ENCODE assay signal across 10 cellular contexts in the genomic region with DNA sequence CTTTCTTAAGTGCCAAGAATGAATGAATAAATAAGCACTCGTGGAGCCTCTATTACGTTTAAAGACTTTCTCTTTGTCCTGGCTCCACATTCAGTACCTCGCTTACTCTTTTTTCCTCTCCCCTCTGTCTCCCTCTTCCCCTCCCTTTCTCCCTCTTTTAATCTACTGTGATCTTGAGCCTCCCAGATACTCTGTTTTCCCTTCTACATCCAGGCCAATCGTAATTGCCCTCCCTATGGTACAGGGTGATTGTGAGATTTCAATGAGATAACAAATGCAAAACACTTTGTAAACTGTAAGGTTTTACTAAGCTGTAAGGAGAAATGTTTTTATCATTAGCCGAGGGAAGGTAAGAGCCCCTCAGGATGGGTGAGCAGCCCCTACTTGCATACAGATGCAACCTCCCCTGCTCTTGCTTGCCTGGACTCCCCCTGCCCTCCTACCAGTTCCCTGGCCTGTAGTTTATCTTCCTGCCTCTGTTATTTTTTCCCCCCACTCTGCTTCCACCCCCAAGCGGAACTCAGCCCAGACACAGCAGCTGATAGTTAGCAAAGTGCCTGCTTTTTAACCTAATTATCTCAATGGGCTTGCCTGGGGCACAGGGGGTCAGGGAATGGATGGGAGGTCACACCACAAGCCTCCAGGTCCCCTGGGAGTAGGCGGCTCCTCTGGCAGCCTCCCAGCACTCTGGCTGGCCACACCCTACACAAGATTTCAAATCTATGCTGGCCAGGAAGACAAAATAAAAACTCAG.
DNase-seq lines count a peak whose midpoint lies in the region; ATAC-seq and TF ChIP-seq lines count a peak whose summit lies in the region.
"Had no signal": no experiment of that assay in that cellular context is flagged by ENCODE, and none has a peak within 500 bp of the region (broad histone marks: within the 10 kb centered on the region; RNA-seq: fewer than 3 reads in every experiment).

No MANE protein-coding gene starts in this region.

- H3K27me3 ChIP-seq in BE2C (no peaks in the 10 kb centered on the region), RWPE2 (ENCODE audit: insufficient read depth, poor library complexity, severe bottlenecking) (no peaks in the 10 kb centered on the region), uterus (no peaks in the 10 kb centered on the region)

- H3K27me3 Mint-ChIP-seq in activated CD8-positive, alpha-beta memory T cell treated with anti-CD3 and anti-CD28 coated beads, Interleukin-2, amount 10 ng/mL, durations not matched to agents 7 days and 5 days, result no peaks in the 10 kb centered on the region

- TF ChIP-seq POLR2A in NB4 (IDR thresholded peaks at IDR 0.05; ENCODE audit: extremely low read depth, insufficient read length), result no peak
- TF ChIP-seq POLR2A in uterus (IDR thresholded peaks at IDR 0.05), result no peak

- ATAC-seq in RWPE2 (ENCODE audit: low read depth), result peak; percentile 48; the same call in 2 of the 3 replicates
- peak; percentile 66 for ATAC-seq in left colon
- ATAC-seq in HG03097 (IDR thresholded peaks at IDR 0.05; ENCODE audit: low FRiP score, unreplicated experiment), result no peak
- no peak for ATAC-seq in activated CD8-positive, alpha-beta memory T cell treated with anti-CD3 and anti-CD28 coated beads, Interleukin-2, amount 10 ng/mL, durations not matched to agents 7 days and 5 days

- intact Hi-C loops in left colon (cut with DNase I, micrococcal nuclease) (no loop called here), uterus (cut with DNase I; ENCODE audit: low total_unique reads) (no loop called here)

- H3K4me3 Mint-ChIP-seq in activated CD8-positive, alpha-beta memory T cell treated with anti-CD3 and anti-CD28 coated beads, Interleukin-2, amount 10 ng/mL, durations not matched to agents 7 days and 5 days, result no peak overlapping the region
- H3K4me3 Mint-ChIP-seq: immature natural killer cell had no signal

- no peaks in the 10 kb centered on the region for H3K9me3 ChIP-seq in BE2C
- H3K9me3 ChIP-seq in RWPE2 (ENCODE audit: severe bottlenecking), result no peaks in the 10 kb centered on the region
- no peaks in the 10 kb centered on the region for H3K9me3 ChIP-seq in uterus

- CTCF ChIA-PET in activated CD8-positive, alpha-beta memory T cell treated with anti-CD3 and anti-CD28 coated beads, Interleukin-2, amount 10 ng/mL, durations not matched to agents 7 days and 5 days (lab: Charles Lee), result no interaction called here

- no peaks in the 10 kb centered on the region for H3K4me1 Mint-ChIP-seq in activated CD8-positive, alpha-beta memory T cell treated with anti-CD3 and anti-CD28 coated beads, Interleukin-2, amount 10 ng/mL, durations not matched to agents 7 days and 5 days
- H3K4me1 Mint-ChIP-seq: immature natural killer cell had no signal

- no peaks in the 10 kb centered on the region for H3K36me3 ChIP-seq in BE2C
- no peaks in the 10 kb centered on the region for H3K36me3 ChIP-seq in RWPE2 (ENCODE audit: low read depth)
- H3K36me3 ChIP-seq in uterus, result no peaks in the 10 kb centered on the region

- no peaks in the 10 kb centered on the region for H3K9me3 Mint-ChIP-seq in activated CD8-positive, alpha-beta memory T cell treated with anti-CD3 and anti-CD28 coated beads, Interleukin-2, amount 10 ng/mL, durations not matched to agents 7 days and 5 days (ENCODE audit: low read depth)
- H3K9me3 Mint-ChIP-seq: immature natural killer cell had no signal

- DNase-seq in BE2C (peak; percentile 98), NB4 (ENCODE audit: low read depth) (peak; percentile 7), RWPE2 (ENCODE audit: low spot score) (no peak), left colon (peak in 1 of 2 donors; percentile 16), NCI-H2081 treated with DMSO at 0.1 percent for 48 hours (lab: John Stamatoyannopoulos, UW) (no peak), uterus (no peak)
- no peak for DNase-seq in activated CD8-positive, alpha-beta memory T cell treated with anti-CD3 and anti-CD28 coated beads, Interleukin-2, amount 10 ng/mL, durations not matched to agents 7 days and 5 days
- DNase-seq: immature natural killer cell had no signal

- H3K27ac ChIP-seq in RWPE2 (ENCODE audit: poor library complexity, severe bottlenecking) (peak overlapping the region; percentile 10), uterus (no peak overlapping the region)
- H3K27ac ChIP-seq: HL-60 had no signal

- H3K4me1 ChIP-seq in BE2C (peaks cover 47% of the 10 kb centered on the region), RWPE2 (ENCODE audit: insufficient read depth, poor library complexity, severe bottlenecking) (peaks cover 15% of the 10 kb centered on the region), uterus (no peaks in the 10 kb centered on the region)

- H3K4me3 ChIP-seq in BE2C (ENCODE audit: low read depth, low read length), result peak overlapping the region; percentile 55
- no peak overlapping the region for H3K4me3 ChIP-seq in NB4 (ENCODE audit: low read depth, low read length)
- H3K4me3 ChIP-seq in RWPE2 (ENCODE audit: severe bottlenecking), result no peak overlapping the region
- H3K4me3 ChIP-seq in uterus, result no peak overlapping the region

- TF ChIP-seq CTCF in BE2C (IDR thresholded peaks at IDR 0.05; ENCODE audit: low read depth, low read length), result no peak
- no peak for TF ChIP-seq CTCF in NB4 (IDR thresholded peaks at IDR 0.05; ENCODE audit: low read depth, low read length)
- TF ChIP-seq CTCF in RWPE2 (IDR thresholded peaks at IDR 0.05; ENCODE audit: poor library complexity, severe bottlenecking), result no peak
- no peak for TF ChIP-seq CTCF in uterus (IDR thresholded peaks at IDR 0.05)

- H3K27ac Mint-ChIP-seq in activated CD8-positive, alpha-beta memory T cell treated with anti-CD3 and anti-CD28 coated beads, Interleukin-2, amount 10 ng/mL, durations not matched to agents 7 days and 5 days, result no peak overlapping the region
- H3K27ac Mint-ChIP-seq: immature natural killer cell had no signal

- no peaks in the 10 kb centered on the region for H3K36me3 Mint-ChIP-seq in activated CD8-positive, alpha-beta memory T cell treated with anti-CD3 and anti-CD28 coated beads, Interleukin-2, amount 10 ng/mL, durations not matched to agents 7 days and 5 days
- H3K36me3 Mint-ChIP-seq: immature natural killer cell had no signal

Comparison
In these comparisons a context has a peak if more than half of its experiments do, and no peak if none do; other contexts are left out.
1. DNase-seq: peak in BE2C (single experiment) and NB4 (single experiment); none in RWPE2 (single experiment), activated CD8-positive, alpha-beta memory T cell treated with anti-CD3 and anti-CD28 coated beads, Interleukin-2, amount 10 ng/mL, durations not matched to agents 7 days and 5 days (single experiment), NCI-H2081 treated with DMSO at 0.1 percent for 48 hours (single experiment) and uterus (0 of 2).
2. ATAC-seq: peak in RWPE2 (single experiment) and left colon (single experiment); none in HG03097 (single experiment) and activated CD8-positive, alpha-beta memory T cell treated with anti-CD3 and anti-CD28 coated beads, Interleukin-2, amount 10 ng/mL, durations not matched to agents 7 days and 5 days (single experiment).